In the genomic region with DNA sequence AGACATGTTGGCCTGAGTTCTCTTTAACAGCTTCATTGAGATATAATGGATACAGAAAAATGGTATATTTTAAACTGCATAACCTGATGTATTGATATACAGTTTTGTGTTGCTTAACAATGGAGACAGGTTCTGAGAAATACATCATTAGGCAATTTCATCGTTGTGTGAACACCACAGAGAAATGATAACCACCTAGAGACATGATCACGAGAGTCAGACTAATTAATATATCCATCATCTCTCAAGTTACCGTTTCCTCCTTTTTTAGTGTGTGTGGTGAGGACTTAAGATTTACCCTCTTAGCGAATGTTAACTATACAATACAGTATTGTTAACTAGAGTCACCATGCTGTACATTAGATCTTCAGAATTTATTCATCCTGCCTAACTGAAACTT, we compare ENCODE assay signal across 13 cellular contexts.
DNase-seq lines count a peak whose midpoint lies in the region; ATAC-seq, FAIRE-seq and TF ChIP-seq lines count a peak whose summit lies in the region.
"Had no signal": no experiment of that assay in that cellular context is flagged by ENCODE, and none has a peak within 500 bp of the region (broad histone marks: within the 10 kb centered on the region; RNA-seq: fewer than 3 reads in every experiment).

No MANE protein-coding gene starts in this region.

- no peaks in the 10 kb centered on the region for H3K27me3 ChIP-seq in breast epithelium
- H3K27me3 ChIP-seq in keratinocyte (ENCODE audit: control insufficient read depth, extremely low read depth, insufficient read depth, low read length) = no peaks in the 10 kb centered on the region
- H3K27me3 ChIP-seq in spleen (replicated peaks in 1 of 7) = no peaks in the 10 kb centered on the region
- H3K27me3 ChIP-seq: BLaER1 treated with 17β-estradiol and CSF1 and Interleukin-3, amounts not matched to agents 10 nM and 100 nM had no signal

- H3K79me2 ChIP-seq in keratinocyte (ENCODE audit: control insufficient read depth, insufficient read depth, low read length) = peaks cover 82% of the 10 kb centered on the region

- no peak overlapping the region for H3K9ac ChIP-seq in keratinocyte (ENCODE audit: control insufficient read depth, extremely low read depth, insufficient read depth, low read length)
- H3K9ac ChIP-seq: BLaER1 treated with 17β-estradiol and CSF1 and Interleukin-3, amounts not matched to agents 10 nM and 100 nM had no signal

- no TSS peak for BruUV-seq in MCF 10A (replicated peaks; lab: Mats Ljungman, UMichigan)

- H3K4me1 ChIP-seq in breast epithelium (no peaks in the 10 kb centered on the region), keratinocyte (ENCODE audit: control insufficient read depth, extremely low read depth, insufficient read depth, low read length) (peaks cover 25% of the 10 kb centered on the region), spleen (peaks cover 0 to 2% (median 0%) of the 10 kb centered on the region in 6 donors)

- H3K27me3 Mint-ChIP-seq in MCF 10A (ENCODE audit: insufficient read depth, unreplicated experiment) = no peaks in the 10 kb centered on the region
- peaks cover 12% of the 10 kb centered on the region for H3K27me3 Mint-ChIP-seq in activated T-helper 2 cell treated with anti-CD3 and anti-CD28 coated beads, Interferon-gamma antibody, Interleukin-2, Interleukin-4, amounts not matched to agents 10 μg/mL and 5 μg/mL and 100 μg/mL, durations not matched to agents 14 hours and 24 hours and 36 hours (ENCODE audit: low read depth)

- H3K4me2 ChIP-seq in keratinocyte (ENCODE audit: control insufficient read depth, extremely low read depth, insufficient read depth, low read depth, low read length) = peak overlapping the region; percentile 1

- WGBS in spleen, 5 donors = 88 to 93% (median 91%) methylated on average over 4 of the region's 4 CpGs

- no peak overlapping the region for H3K27ac ChIP-seq in breast epithelium
- no peak overlapping the region for H3K27ac ChIP-seq in keratinocyte (ENCODE audit: control insufficient read depth, insufficient read depth, low read length)
- no peak overlapping the region for H3K27ac ChIP-seq in spleen

- intact Hi-C loops in MCF 10A (cut with micrococcal nuclease) = no loop called here
- intact Hi-C loops in breast epithelium (cut with DNase I; ENCODE audit: low total_unique reads) = no loop called here
- intact Hi-C loops in activated T-helper 2 cell treated with anti-CD3 and anti-CD28 coated beads, Interferon-gamma antibody, Interleukin-2, Interleukin-4, amounts not matched to agents 10 μg/mL and 5 μg/mL and 100 μg/mL, durations not matched to agents 14 hours and 24 hours and 36 hours (cut with micrococcal nuclease) = no loop called here
- intact Hi-C loops in spleen (cut with DNase I; ENCODE audit: low total_unique reads) = no loop called here

- TF ChIP-seq POLR2A in breast epithelium (IDR thresholded peaks at IDR 0.05) (no peak), spleen (IDR thresholded peaks at IDR 0.05) (no peak)

- H3K4me3 Mint-ChIP-seq in MCF 10A (ENCODE audit: unreplicated experiment) = no peak overlapping the region
- H3K4me3 Mint-ChIP-seq in activated T-helper 2 cell treated with anti-CD3 and anti-CD28 coated beads, Interferon-gamma antibody, Interleukin-2, Interleukin-4, amounts not matched to agents 10 μg/mL and 5 μg/mL and 100 μg/mL, durations not matched to agents 14 hours and 24 hours and 36 hours (ENCODE audit: low read depth) = no peak overlapping the region
- H3K4me3 Mint-ChIP-seq: T-cell had no signal

- H3K36me3 Mint-ChIP-seq in MCF 10A (ENCODE audit: insufficient read depth, unreplicated experiment) = peaks cover 5% of the 10 kb centered on the region
- peaks cover 3% of the 10 kb centered on the region for H3K36me3 Mint-ChIP-seq in activated T-helper 2 cell treated with anti-CD3 and anti-CD28 coated beads, Interferon-gamma antibody, Interleukin-2, Interleukin-4, amounts not matched to agents 10 μg/mL and 5 μg/mL and 100 μg/mL, durations not matched to agents 14 hours and 24 hours and 36 hours (ENCODE audit: low read depth)
- H3K36me3 Mint-ChIP-seq: T-cell had no signal

- H3K4me1 Mint-ChIP-seq in MCF 10A (ENCODE audit: insufficient read depth, unreplicated experiment) = peaks cover 32% of the 10 kb centered on the region
- peaks cover 24% of the 10 kb centered on the region for H3K4me1 Mint-ChIP-seq in activated T-helper 2 cell treated with anti-CD3 and anti-CD28 coated beads, Interferon-gamma antibody, Interleukin-2, Interleukin-4, amounts not matched to agents 10 μg/mL and 5 μg/mL and 100 μg/mL, durations not matched to agents 14 hours and 24 hours and 36 hours (ENCODE audit: low read depth)
- H3K4me1 Mint-ChIP-seq: T-cell had no signal

- no peak overlapping the region for H2AFZ ChIP-seq in keratinocyte (ENCODE audit: control insufficient read depth, low read length)

- no peak overlapping the region for H3K4me3 ChIP-seq in breast epithelium
- no peak overlapping the region for H3K4me3 ChIP-seq in keratinocyte (ENCODE audit: control insufficient read depth in 2 of 3, extremely low read depth in 1 of 3, insufficient read depth in 2 of 3, low read depth in 1 of 3, low read length in 3 of 3)
- no peak overlapping the region for H3K4me3 ChIP-seq in spleen
- H3K4me3 ChIP-seq: BLaER1 treated with 17β-estradiol and CSF1 and Interleukin-3, amounts not matched to agents 10 nM and 100 nM had no signal

- CTCF ChIA-PET in MCF 10A (lab: Yijun Ruan, JAX) = interaction anchor here (0.6 to 0.9 kb wide), 2 partner anchors 44 to 188 kb away, joined by 3 to 5 read pairs; no protein-coding TSS in a partner anchor

- H3K27ac Mint-ChIP-seq in MCF 10A (ENCODE audit: low read depth, unreplicated experiment) = peak overlapping the region; percentile 75
- peak overlapping the region; percentile 1 for H3K27ac Mint-ChIP-seq in activated T-helper 2 cell treated with anti-CD3 and anti-CD28 coated beads, Interferon-gamma antibody, Interleukin-2, Interleukin-4, amounts not matched to agents 10 μg/mL and 5 μg/mL and 100 μg/mL, durations not matched to agents 14 hours and 24 hours and 36 hours
- H3K27ac Mint-ChIP-seq: T-cell had no signal

- H3K36me3 ChIP-seq in breast epithelium (no peaks in the 10 kb centered on the region), keratinocyte (ENCODE audit: control insufficient read depth in 2 of 2, extremely low read depth in 1 of 2, insufficient read depth in 2 of 2, low read length in 2 of 2) (no peaks in the 10 kb centered on the region), spleen (no peaks in the 10 kb centered on the region)

- FAIRE-seq in keratinocyte (lab: Jason Lieb, UNC) = peak; percentile 13

- dilution Hi-C loops in keratinocyte (cut with MboI; ENCODE audit: extremely low pct_ligation_motif_present, low sequenced_read_pairs) = no loop called here

- POLR2A ChIA-PET in MCF 10A (lab: Yijun Ruan, JAX) = interaction anchor here (0.6 to 1.7 kb wide), 8 partner anchors 9 to 176 kb away, joined by 3 to 13 read pairs (median 4); no protein-coding TSS in a partner anchor

- peaks cover 4% of the 10 kb centered on the region for H3K9me1 ChIP-seq in keratinocyte (ENCODE audit: control insufficient read depth, extremely low read depth, insufficient read depth, low read length)

- DNase-seq in MCF 10A (ENCODE audit: unreplicated experiment) = no peak
- DNase-seq in breast epithelium (ENCODE audit: low spot score in 2 of 2) = no peak
- DNase-seq in activated T-helper 2 cell treated with anti-CD3 and anti-CD28 coated beads, Interferon-gamma antibody, Interleukin-2, Interleukin-4, amounts not matched to agents 10 μg/mL and 5 μg/mL and 100 μg/mL, durations not matched to agents 14 hours and 24 hours and 36 hours (ENCODE audit: low spot score) = no peak
- no peak for DNase-seq in keratinocyte (ENCODE audit: low read depth, low spot score)
- DNase-seq in activated CD8-positive, alpha-beta memory T cell treated with anti-CD3 and anti-CD28 coated beads for 24 hours = no peak
- no peak for DNase-seq in spleen
- DNase-seq in NCI-H510A treated with DMSO at 0.1 percent for 48 hours (lab: John Stamatoyannopoulos, UW) = no peak
- DNase-seq: 8988T, H7, NCI-H187, T-cell had no signal

- H3K9me3 ChIP-seq in breast epithelium (no peaks in the 10 kb centered on the region), keratinocyte (ENCODE audit: control insufficient read depth, low read depth, low read length) (no peaks in the 10 kb centered on the region), spleen (no peaks in the 10 kb centered on the region)

- H3K9me3 Mint-ChIP-seq in MCF 10A (ENCODE audit: unreplicated experiment) = no peaks in the 10 kb centered on the region
- H3K9me3 Mint-ChIP-seq in activated T-helper 2 cell treated with anti-CD3 and anti-CD28 coated beads, Interferon-gamma antibody, Interleukin-2, Interleukin-4, amounts not matched to agents 10 μg/mL and 5 μg/mL and 100 μg/mL, durations not matched to agents 14 hours and 24 hours and 36 hours = no peaks in the 10 kb centered on the region
- H3K9me3 Mint-ChIP-seq: T-cell had no signal

- no peak for ATAC-seq in HG02884 (IDR thresholded peaks at IDR 0.05; ENCODE audit: unreplicated experiment)
- ATAC-seq: T-cell had no signal

- no peak for TF ChIP-seq CTCF in MCF 10A (IDR thresholded peaks at IDR 0.05; ENCODE audit: unreplicated experiment)
- TF ChIP-seq CTCF in breast epithelium (IDR thresholded peaks at IDR 0.05) = no peak
- no peak for TF ChIP-seq CTCF in keratinocyte (optimal IDR thresholded peaks at IDR 0.05 in 1 of 3, IDR thresholded peaks at IDR 0.05 in 1 of 3, conservative IDR thresholded peaks at IDR 0.05 in 1 of 3; ENCODE audit: extremely low read depth in 1 of 3, insufficient read depth in 2 of 3, low read length in 3 of 3)
- TF ChIP-seq CTCF in spleen (IDR thresholded peaks at IDR 0.05 in 8 of 11, conservative IDR thresholded peaks at IDR 0.05 in 3 of 11) = no peak

- H4K20me1 ChIP-seq in keratinocyte (ENCODE audit: control insufficient read depth, extremely low read depth, insufficient read depth, low read length) = peaks cover 3% of the 10 kb centered on the region
